ENCODE assay signal across 11 cellular contexts in the genomic region with DNA sequence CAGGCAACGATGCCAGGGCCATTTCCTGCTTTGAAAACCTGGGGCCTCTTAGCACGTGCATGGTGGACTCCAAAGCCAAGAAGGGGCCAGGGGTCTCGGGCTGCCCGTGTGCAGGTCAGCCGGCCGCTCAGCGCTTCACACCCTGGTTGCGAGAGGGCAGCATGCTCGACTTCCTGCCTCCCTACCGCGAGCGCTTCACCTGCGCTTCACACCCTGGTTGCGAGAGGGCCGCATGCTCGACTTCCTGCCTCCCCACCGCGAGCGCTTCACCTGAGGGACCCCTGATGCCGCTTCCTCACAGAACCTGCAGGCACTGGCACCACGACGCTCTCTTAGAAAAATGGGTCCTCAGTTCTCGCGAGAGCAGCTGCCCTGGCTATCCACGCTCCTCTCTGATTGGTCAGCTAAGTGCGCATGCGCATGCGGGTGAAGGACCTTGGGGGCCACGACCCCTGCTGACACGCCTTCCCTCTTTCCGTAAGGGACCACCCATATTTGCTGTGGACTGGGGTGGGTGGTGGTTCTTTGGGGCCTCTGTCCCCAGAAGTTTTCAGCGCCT. TPM values are rescaled to one million over a fixed set of nuclear protein-coding genes. Genes with fewer than 3 reads are reported as not detected.
"Had no signal": no experiment of that assay in that cellular context is flagged by ENCODE, and none has a peak within 500 bp of the region (broad histone marks: within the 10 kb centered on the region; RNA-seq: fewer than 3 reads in every experiment).

Gene FAM9A (minus strand): TSS at position 343 of the 559 bp plus-strand sequence. CDS start 1,212 bp downstream, outside the sequence.

- DNase-seq: H9, HFFc6, Kasumi-1, KG1 had no signal

- FAIRE-seq: HepG2 had no signal

- H3K4me3 ChIP-seq: GM23338 had no signal

- H2AFZ ChIP-seq: GM23338 had no signal

- H3K4me2 ChIP-seq: GM23338 had no signal

- H3K27ac ChIP-seq: HL-60 had no signal

- ATAC-seq: GM23338, HCT116, HepG2 had no signal

RNA-seq across cellular contexts. Expression of gene FAM9A, which starts in this region (rescaled TPM):
- total RNA-seq: GM23338, H4, H9, HepG2, HFFc6, HT1080 had no signal
- polyA plus RNA-seq: GM23338, HepG2, IgD-negative memory B cell had no signal
